In the genomic region with DNA sequence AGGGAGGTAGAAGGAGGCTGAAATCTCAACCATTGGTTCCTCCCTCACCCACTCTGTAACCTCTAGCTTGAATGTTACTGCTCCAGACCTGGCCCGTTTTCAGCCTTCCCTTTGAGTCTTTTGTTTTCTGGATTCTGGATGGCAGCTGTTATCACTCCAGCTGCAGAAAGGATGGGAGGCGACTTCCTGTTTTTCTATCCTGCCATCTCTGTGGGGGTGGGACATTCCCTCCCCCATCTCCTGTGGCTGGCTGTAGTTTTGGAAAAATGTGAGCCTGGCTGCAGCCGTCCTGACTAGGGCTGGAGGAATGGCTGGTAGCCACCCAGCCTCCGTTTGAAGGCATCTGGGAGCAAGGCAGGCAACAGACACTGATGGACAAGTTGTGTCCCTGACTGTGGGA, we compare ENCODE assay signal across 11 cellular contexts. TPM values are rescaled to one million over a fixed set of nuclear protein-coding genes. Genes with fewer than 3 reads are reported as not detected.
DNase-seq lines count a peak whose midpoint lies in the region; ATAC-seq, FAIRE-seq and TF ChIP-seq lines count a peak whose summit lies in the region.
"Had no signal": no experiment of that assay in that cellular context is flagged by ENCODE, and none has a peak within 500 bp of the region (broad histone marks: within the 10 kb centered on the region; RNA-seq: fewer than 3 reads in every experiment).

No MANE protein-coding gene starts in this region.

- peak; percentile 51 for DNase-seq in Right ventricle myocardium superior
- DNase-seq in Right ventricle myocardium inferior (ENCODE audit: missing footprints), result no peak
- peak; percentile 16 for DNase-seq in UCSD-AML1 (lab: John Stamatoyannopoulos, UW; ENCODE audit: unreplicated experiment)
- DNase-seq in kidney, result peak; percentile 77
- peak; percentile 23 for DNase-seq in urothelium cell line (ENCODE audit: low spot score)
- no peak for DNase-seq in ureter (ENCODE audit: low spot score)
- DNase-seq in naive thymus-derived CD8-positive, alpha-beta T cell, result no peak
- no peak for DNase-seq in 8988T
- DNase-seq: activated CD4-positive, alpha-beta T cell treated with anti-CD3 and anti-CD28 coated beads, Interleukin-2, amount 10 ng/mL, durations not matched to agents 24 days and 14 days had no signal

- H3K27ac ChIP-seq in kidney (ENCODE audit: low read depth in 2 of 2, low read length in 2 of 2), result peak overlapping the region in 1 of 2 donors; percentile 49
- H3K27ac ChIP-seq: C4-2B, parathyroid adenoma had no signal

- no peak overlapping the region for H3K4me3 ChIP-seq in kidney (ENCODE audit: low read length in 2 of 2)

- H3K27me3 Mint-ChIP-seq in naive thymus-derived CD8-positive, alpha-beta T cell, result peaks cover 11 to 30% (median 14%) of the 10 kb centered on the region in 5 donors

- no peak overlapping the region for H3K9ac ChIP-seq in kidney (ENCODE audit: low read length in 2 of 2)
- H3K9ac ChIP-seq: parathyroid adenoma had no signal

- intact Hi-C loops in Right ventricle myocardium superior (cut with DNase I), result loop anchor here (5.0 kb wide), 1 partner anchor 126 kb away; no protein-coding TSS in a partner anchor
- intact Hi-C loops in Right ventricle myocardium inferior (cut with DNase I), result loop anchor here (5.0 kb wide), 2 partner anchors 71 to 111 kb away; no protein-coding TSS in a partner anchor
- intact Hi-C loops in kidney (cut with DNase I), result no loop called here

- H3K4me1 Mint-ChIP-seq in naive thymus-derived CD8-positive, alpha-beta T cell, result peaks cover 14 to 38% (median 27%) of the 10 kb centered on the region in 4 donors

- POLR2A ChIA-PET in naive thymus-derived CD8-positive, alpha-beta T cell (lab: Charles Lee), result no interaction called here

- H3K27ac Mint-ChIP-seq in naive thymus-derived CD8-positive, alpha-beta T cell, result peak overlapping the region in 1 of 10 donors; percentile 3
- H3K27ac Mint-ChIP-seq: activated CD4-positive, alpha-beta T cell treated with anti-CD3 and anti-CD28 coated beads, Interleukin-2, amount 10 ng/mL, durations not matched to agents 24 days and 14 days had no signal

- H3K4me1 ChIP-seq in kidney (ENCODE audit: control insufficient read depth in 1 of 2, insufficient read depth in 1 of 2, low read depth in 1 of 2, low read length in 2 of 2), result peaks cover 13 to 15% of the 10 kb centered on the region in 2 donors
- H3K4me1 ChIP-seq: parathyroid adenoma had no signal

- H3K36me3 ChIP-seq in kidney (ENCODE audit: control insufficient read depth in 1 of 2, insufficient read depth in 2 of 2, low read length in 2 of 2), result no peaks in the 10 kb centered on the region

- ATAC-seq in Right ventricle myocardium superior (ENCODE audit: poor library complexity), result no peak
- ATAC-seq in Right ventricle myocardium inferior, result no peak
- ATAC-seq in naive thymus-derived CD8-positive, alpha-beta T cell, result no peak

- H3K4me3 Mint-ChIP-seq in naive thymus-derived CD8-positive, alpha-beta T cell, result peak overlapping the region in 1 of 10 donors; percentile 37
- H3K4me3 Mint-ChIP-seq: activated CD4-positive, alpha-beta T cell treated with anti-CD3 and anti-CD28 coated beads, Interleukin-2, amount 10 ng/mL, durations not matched to agents 24 days and 14 days had no signal

- no peaks in the 10 kb centered on the region for H3K9me3 ChIP-seq in kidney (ENCODE audit: control insufficient read depth in 1 of 2, low read length in 2 of 2)

- FAIRE-seq in kidney (lab: Jason Lieb, UNC), result no peak
- FAIRE-seq in urothelium cell line (lab: Jason Lieb, UNC), result no peak

- TF ChIP-seq CTCF in kidney (IDR thresholded peaks at IDR 0.05; ENCODE audit: borderline replicate concordance, extremely low read depth, insufficient read depth), result no peak

- H3K9me3 Mint-ChIP-seq in naive thymus-derived CD8-positive, alpha-beta T cell, result no peaks in the 10 kb centered on the region
- H3K9me3 Mint-ChIP-seq: activated CD4-positive, alpha-beta T cell treated with anti-CD3 and anti-CD28 coated beads, Interleukin-2, amount 10 ng/mL, durations not matched to agents 24 days and 14 days had no signal

- no peaks in the 10 kb centered on the region for H3K36me3 Mint-ChIP-seq in naive thymus-derived CD8-positive, alpha-beta T cell

RNA-seq across cellular contexts. Expression of gene PPFIBP1, which starts 2.9 kb away (rescaled TPM):
- total RNA-seq in Right ventricle myocardium superior (292 TPM), Right ventricle myocardium inferior (330 TPM), kidney (175 TPM), ureter (120 TPM)
- polyA plus RNA-seq in kidney (ENCODE audit: insufficient read depth, low read depth, low replicate concordance), result 12.7 TPM
- 1 to 10 TPM; 7.8 to 9.2 TPM for total RNA-seq in naive thymus-derived CD8-positive, alpha-beta T cell
- 1 to 10 TPM; 3.8 to 4.1 (median 4.0) TPM for polyA plus RNA-seq in naive thymus-derived CD8-positive, alpha-beta T cell

Comparison
In these comparisons a context has a peak if more than half of its experiments do, and no peak if none do; other contexts are left out.
1. DNase-seq: peak in Right ventricle myocardium superior (single experiment), UCSD-AML1 (single experiment), kidney (single experiment) and urothelium cell line (single experiment); none in Right ventricle myocardium inferior (single experiment), ureter (single experiment), naive thymus-derived CD8-positive, alpha-beta T cell (0 of 10) and 8988T (single experiment).
2. RNA of gene PPFIBP1, which starts 2.9 kb away (total RNA-seq): 330 TPM in Right ventricle myocardium inferior (single experiment), 292 TPM in Right ventricle myocardium superior (single experiment), 175 TPM in kidney (single experiment) and 120 TPM in ureter (single experiment); 7.8 to 9.2 TPM in naive thymus-derived CD8-positive, alpha-beta T cell; every median in the first group is over 10 times any median in the second.